In the genomic region with DNA sequence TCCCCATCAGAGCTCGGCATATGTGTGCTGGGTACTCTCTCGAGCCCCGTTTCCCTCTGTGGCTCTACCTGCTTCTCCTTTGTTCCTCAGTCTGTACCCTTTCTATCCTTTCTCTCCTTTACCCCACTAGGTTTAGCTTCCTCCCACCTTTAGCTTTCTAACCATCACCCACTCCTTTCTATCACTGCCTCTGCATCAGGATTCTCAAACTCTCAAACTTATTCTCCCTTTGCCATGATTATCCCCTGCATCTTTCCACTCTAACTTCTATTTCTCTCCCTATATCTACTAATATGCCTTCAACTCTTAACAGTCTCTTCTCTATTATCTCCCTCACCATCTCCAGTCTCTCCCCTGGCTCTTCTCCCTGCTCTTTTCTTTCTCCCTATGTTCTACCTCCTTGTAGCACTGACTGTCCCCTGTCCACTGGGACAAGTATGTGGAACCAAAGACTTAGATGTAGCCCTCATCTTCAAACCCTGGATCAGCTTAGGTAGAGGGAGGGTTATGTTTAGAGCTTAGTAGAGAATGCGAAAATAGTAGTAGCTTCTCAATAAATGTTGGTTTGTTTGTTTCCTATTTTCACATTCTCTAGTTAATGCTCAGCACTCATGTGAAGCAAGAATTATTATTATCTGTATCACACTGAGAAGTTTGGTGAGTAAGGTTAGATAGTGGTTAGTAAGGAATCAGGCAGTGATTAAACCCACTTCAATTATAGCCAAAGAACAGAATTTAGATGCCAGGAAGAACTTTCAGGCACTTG, we compare ENCODE assay signal across 7 cellular contexts. TPM values are rescaled to one million over a fixed set of nuclear protein-coding genes. Genes with fewer than 3 reads are reported as not detected.
DNase-seq lines count a peak whose midpoint lies in the region; ATAC-seq lines count a peak whose summit lies in the region.
"Had no signal": no experiment of that assay in that cellular context is flagged by ENCODE, and none has a peak within 500 bp of the region (broad histone marks: within the 10 kb centered on the region; RNA-seq: fewer than 3 reads in every experiment).

No MANE protein-coding gene starts in this region.

- peak overlapping the region; percentile 25 for H3K27ac Mint-ChIP-seq in activated T-cell treated with anti-CD3 and anti-CD28 coated beads, Interleukin-2, amount 50 U/mL, for 72 hours
- H3K27ac Mint-ChIP-seq in stimulated activated effector memory CD8-positive, alpha-beta T cell treated with anti-CD3 and anti-CD28 coated beads, Interleukin-12 subunit alpha, Interleukin-12 subunit beta, amount 100 ng/mL, for 72 hours, result peak overlapping the region; percentile 11

- H3K4me1 ChIP-seq in ectodermal cell (ENCODE audit: control insufficient read depth, insufficient read depth, low read length), result peaks cover 35% of the 10 kb centered on the region

- peaks cover 33% of the 10 kb centered on the region for H3K36me3 ChIP-seq in ectodermal cell (ENCODE audit: control insufficient read depth, insufficient read depth, low read length)

- H3K9me3 Mint-ChIP-seq in activated T-cell treated with anti-CD3 and anti-CD28 coated beads, Interleukin-2, amount 50 U/mL, for 72 hours, result no peaks in the 10 kb centered on the region
- H3K9me3 Mint-ChIP-seq in stimulated activated effector memory CD8-positive, alpha-beta T cell treated with anti-CD3 and anti-CD28 coated beads, Interleukin-12 subunit alpha, Interleukin-12 subunit beta, amount 100 ng/mL, for 72 hours, result no peaks in the 10 kb centered on the region

- 15 to 23% methylated on average over 4 of the region's 4 CpGs for WGBS in ectodermal cell, 2 experiments

- H3K27ac ChIP-seq in ectodermal cell (ENCODE audit: insufficient read depth, low read depth, low read length, poor library complexity, severe bottlenecking), result peak overlapping the region; percentile 82

- peaks cover 0 to 9% of the 10 kb centered on the region in 2 donors for H3K36me3 Mint-ChIP-seq in activated T-cell treated with anti-CD3 and anti-CD28 coated beads, Interleukin-2, amount 50 U/mL, for 72 hours (ENCODE audit: insufficient read depth in 2 of 2)
- H3K36me3 Mint-ChIP-seq in stimulated activated effector memory CD8-positive, alpha-beta T cell treated with anti-CD3 and anti-CD28 coated beads, Interleukin-12 subunit alpha, Interleukin-12 subunit beta, amount 100 ng/mL, for 72 hours, result peaks cover 25% of the 10 kb centered on the region

- H3K9me3 ChIP-seq in ectodermal cell (ENCODE audit: control insufficient read depth, low read length), result no peaks in the 10 kb centered on the region
- H3K9me3 ChIP-seq: left lung had no signal

- H3K27me3 ChIP-seq in ectodermal cell (ENCODE audit: control insufficient read depth, insufficient read depth, low read length, poor library complexity, severe bottlenecking), result no peaks in the 10 kb centered on the region

- peak overlapping the region; percentile 4 to 6 for H3K4me3 Mint-ChIP-seq in activated T-cell treated with anti-CD3 and anti-CD28 coated beads, Interleukin-2, amount 50 U/mL, for 72 hours
- H3K4me3 Mint-ChIP-seq in stimulated activated effector memory CD8-positive, alpha-beta T cell treated with anti-CD3 and anti-CD28 coated beads, Interleukin-12 subunit alpha, Interleukin-12 subunit beta, amount 100 ng/mL, for 72 hours, result no peak overlapping the region

- H3K27me3 Mint-ChIP-seq in activated T-cell treated with anti-CD3 and anti-CD28 coated beads, Interleukin-2, amount 50 U/mL, for 72 hours (ENCODE audit: low read depth), result no peaks in the 10 kb centered on the region

- ATAC-seq in activated T-cell treated with anti-CD3 and anti-CD28 coated beads, Interleukin-2, amount 50 U/mL, for 72 hours (replicated peaks in 1 of 2), result no peak
- no peak for ATAC-seq in stimulated activated effector memory CD8-positive, alpha-beta T cell treated with anti-CD3 and anti-CD28 coated beads, Interleukin-12 subunit alpha, Interleukin-12 subunit beta, amount 100 ng/mL, for 72 hours
- ATAC-seq: left lung had no signal

- peak overlapping the region; percentile 31 for H3K4me3 ChIP-seq in ectodermal cell (ENCODE audit: insufficient read depth, low read depth, low read length)
- H3K4me3 ChIP-seq: left lung had no signal

- intact Hi-C loops in posterior vena cava (cut with DNase I), result loop anchor here in 1 of 2 donors (5.0 kb wide), 1 partner anchor 61 kb away; no protein-coding TSS in a partner anchor

- peaks cover 33% of the 10 kb centered on the region for H3K4me1 Mint-ChIP-seq in activated T-cell treated with anti-CD3 and anti-CD28 coated beads, Interleukin-2, amount 50 U/mL, for 72 hours (ENCODE audit: low read depth)
- H3K4me1 Mint-ChIP-seq in stimulated activated effector memory CD8-positive, alpha-beta T cell treated with anti-CD3 and anti-CD28 coated beads, Interleukin-12 subunit alpha, Interleukin-12 subunit beta, amount 100 ng/mL, for 72 hours, result peaks cover 60% of the 10 kb centered on the region

- DNase-seq in activated T-cell treated with anti-CD3 and anti-CD28 coated beads, Interleukin-2, amount 50 U/mL, for 72 hours, result no peak
- no peak for DNase-seq in activated T-cell treated with anti-CD3 and anti-CD28 coated beads, Interleukin-2, amount 50 U/mL, for 1 hour
- DNase-seq in stimulated activated effector memory CD8-positive, alpha-beta T cell treated with anti-CD3 and anti-CD28 coated beads, Interleukin-12 subunit alpha, Interleukin-12 subunit beta, amount 100 ng/mL, for 72 hours (ENCODE audit: low spot score in 2 of 2), result no peak
- DNase-seq in posterior vena cava (ENCODE audit: low spot score) (no peak), 8988T (no peak)
- DNase-seq: left lung had no signal

RNA-seq across cellular contexts. Expression of a gene that starts 3.4 kb away (rescaled TPM):
- total RNA-seq in activated T-cell treated with anti-CD3 and anti-CD28 coated beads, Interleukin-2, amount 50 U/mL, for 72 hours, result 1 to 10 TPM; 3.4 to 4.8 TPM
- 46.1 TPM for polyA plus RNA-seq in ectodermal cell (2013, experiment 1 of 4)
- polyA plus RNA-seq in ectodermal cell (2013, experiment 2 of 4), result 51.2 TPM
- polyA plus RNA-seq in ectodermal cell (2013, experiment 3 of 4), result 45.1 TPM
- polyA plus RNA-seq in ectodermal cell (2013, experiment 4 of 4), result 49.0 TPM
- total RNA-seq in posterior vena cava, result 10 to 100 TPM in 1 of 2 donors, 1 to 10 TPM in 1; 8.4 to 11.0 TPM

RNA-seq across cellular contexts. Expression of a gene that starts 17.5 kb away (rescaled TPM):
- 100 to 1,000 TPM; 122 to 154 TPM for total RNA-seq in activated T-cell treated with anti-CD3 and anti-CD28 coated beads, Interleukin-2, amount 50 U/mL, for 72 hours
- polyA plus RNA-seq in ectodermal cell (2013, experiment 1 of 4), result 324 TPM
- 362 TPM for polyA plus RNA-seq in ectodermal cell (2013, experiment 2 of 4)
- 287 TPM for polyA plus RNA-seq in ectodermal cell (2013, experiment 3 of 4)
- 360 TPM for polyA plus RNA-seq in ectodermal cell (2013, experiment 4 of 4)
- total RNA-seq in posterior vena cava, result 1,000 to 10,000 TPM; 1,385 to 1,570 TPM

RNA-seq across cellular contexts. Expression of a gene that starts 26.1 kb away (rescaled TPM):
- total RNA-seq in activated T-cell treated with anti-CD3 and anti-CD28 coated beads, Interleukin-2, amount 50 U/mL, for 72 hours, result 1 to 10 TPM; 7.3 to 9.3 TPM
- polyA plus RNA-seq in ectodermal cell (2013, experiment 1 of 4), result 11.7 TPM
- polyA plus RNA-seq in ectodermal cell (2013, experiment 2 of 4), result 9.5 TPM
- polyA plus RNA-seq in ectodermal cell (2013, experiment 3 of 4), result 5.1 TPM
- polyA plus RNA-seq in ectodermal cell (2013, experiment 4 of 4), result 7.1 TPM
- 10 to 100 TPM; 19.2 to 39.7 TPM for total RNA-seq in posterior vena cava

RNA-seq across cellular contexts. Expression of a gene that starts 30.5 kb away (rescaled TPM):
- 100 to 1,000 TPM; 116 to 121 TPM for total RNA-seq in activated T-cell treated with anti-CD3 and anti-CD28 coated beads, Interleukin-2, amount 50 U/mL, for 72 hours
- polyA plus RNA-seq in ectodermal cell (2013, experiment 1 of 4), result 87.3 TPM
- polyA plus RNA-seq in ectodermal cell (2013, experiment 2 of 4), result 74.4 TPM
- 83.9 TPM for polyA plus RNA-seq in ectodermal cell (2013, experiment 3 of 4)
- 86.3 TPM for polyA plus RNA-seq in ectodermal cell (2013, experiment 4 of 4)
- 100 to 1,000 TPM; 115 to 118 TPM for total RNA-seq in posterior vena cava

RNA-seq across cellular contexts. Expression of a gene that starts 38.6 kb away (rescaled TPM):
- 1 to 10 TPM; 6.6 to 8.9 TPM for total RNA-seq in activated T-cell treated with anti-CD3 and anti-CD28 coated beads, Interleukin-2, amount 50 U/mL, for 72 hours
- polyA plus RNA-seq in ectodermal cell (2013, experiment 1 of 4), result 110 TPM
- polyA plus RNA-seq in ectodermal cell (2013, experiment 2 of 4), result 117 TPM
- polyA plus RNA-seq in ectodermal cell (2013, experiment 3 of 4), result 90.5 TPM
- 99.9 TPM for polyA plus RNA-seq in ectodermal cell (2013, experiment 4 of 4)
- 100 to 1,000 TPM; 497 to 570 TPM for total RNA-seq in posterior vena cava

Comparison
In these comparisons a context has a peak if more than half of its experiments do, and no peak if none do; other contexts are left out.
1. RNA of a gene that starts 17.5 kb away (total RNA-seq): 1,385 to 1,570 TPM in posterior vena cava; 122 to 154 TPM in activated T-cell treated with anti-CD3 and anti-CD28 coated beads, Interleukin-2, amount 50 U/mL, for 72 hours; every median in the first group is over 4 times any median in the second.